ENCODE assay signal across 11 cellular contexts in the genomic region with DNA sequence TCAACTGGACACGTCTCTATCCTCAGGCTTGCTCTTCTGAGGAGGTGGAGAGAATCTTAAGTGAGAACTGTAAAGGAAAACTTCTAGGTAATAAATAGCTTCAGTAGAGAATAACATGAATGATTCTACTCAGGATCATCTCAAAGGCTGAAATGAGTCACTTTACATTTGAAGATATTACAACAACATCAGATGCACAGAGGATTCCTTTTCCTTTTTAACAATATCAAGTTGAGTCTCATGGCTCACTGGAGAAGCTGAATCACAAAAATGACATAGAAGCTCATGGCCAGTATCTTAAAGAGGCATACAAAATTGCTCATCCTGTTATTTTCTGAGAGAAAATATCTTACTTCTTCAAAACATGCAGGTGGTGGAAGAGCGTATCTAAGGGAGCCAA.
"Had no signal": no experiment of that assay in that cellular context is flagged by ENCODE, and none has a peak within 500 bp of the region (broad histone marks: within the 10 kb centered on the region; RNA-seq: fewer than 3 reads in every experiment).

No MANE protein-coding gene starts in this region.

- H3K4me1 Mint-ChIP-seq: activated CD4-positive, alpha-beta memory T cell treated with anti-CD3 and anti-CD28 coated beads, Interleukin-2, amount 10 ng/mL, durations not matched to agents 7 days and 5 days had no signal

- DNase-seq: activated CD4-positive, alpha-beta memory T cell treated with anti-CD3 and anti-CD28 coated beads, Interleukin-2, amount 10 ng/mL, durations not matched to agents 7 days and 5 days; activated CD4-positive, CD25-positive, alpha-beta regulatory T cell treated with anti-CD3 and anti-CD28 coated beads, Interleukin-2, amount 50 U/mL, for 72 hours; activated naive CD4-positive, alpha-beta T cell treated with anti-CD3 and anti-CD28 coated beads, Interleukin-2, amount 50 U/mL, for 16 hours; dorsolateral prefrontal cortex; foreskin melanocyte; head of caudate nucleus; left ventricle myocardium superior; stimulated activated CD4-positive, alpha-beta T cell treated with anti-CD3 and anti-CD28 coated beads, Interleukin-4, amount 100 ng/mL, for 4 hours; stomach; thyroid gland; uterus had no signal

- H3K4me3 Mint-ChIP-seq: activated CD4-positive, alpha-beta memory T cell treated with anti-CD3 and anti-CD28 coated beads, Interleukin-2, amount 10 ng/mL, durations not matched to agents 7 days and 5 days had no signal

- H3K27ac Mint-ChIP-seq: activated CD4-positive, alpha-beta memory T cell treated with anti-CD3 and anti-CD28 coated beads, Interleukin-2, amount 10 ng/mL, durations not matched to agents 7 days and 5 days had no signal

- H3K9me3 Mint-ChIP-seq: activated CD4-positive, alpha-beta memory T cell treated with anti-CD3 and anti-CD28 coated beads, Interleukin-2, amount 10 ng/mL, durations not matched to agents 7 days and 5 days had no signal
